ENCODE assay signal across 8 cellular contexts in genomic region chr22:31630331-31631329, GRCh38. TPM values are rescaled to one million over a fixed set of nuclear protein-coding genes. Genes with fewer than 3 reads are reported as not detected.
DNase-seq lines count a peak whose midpoint lies in the region; ATAC-seq, FAIRE-seq and TF ChIP-seq lines count a peak whose summit lies in the region.

No MANE protein-coding gene starts in this region.

- DNase-seq in GM03348 (ENCODE audit: low spot score): peak; percentile 92
- DNase-seq in NCI-H2227 (lab: John Stamatoyannopoulos, UW; ENCODE audit: unreplicated experiment): peak; percentile 72
- peak; percentile 72 for DNase-seq in activated CD4-positive, CD25-positive, alpha-beta regulatory T cell treated with anti-CD3 and anti-CD28 coated beads, Interleukin-2, amount 50 U/mL, for 16 hours (ENCODE audit: low read depth, low spot score)
- DNase-seq in caudate nucleus (lab: John Stamatoyannopoulos, UW): peak in 54 of 61 donors; percentile 31 to 86 (median 68)
- peak; percentile 25 for DNase-seq in keratinocyte (ENCODE audit: low read depth, low spot score)
- DNase-seq in stimulated activated CD4-positive, alpha-beta T cell treated with anti-CD3 and anti-CD28 coated beads, Interleukin-12 subunit alpha, Interleukin-12 subunit beta, amount 100 ng/mL, for 48 hours (ENCODE audit: low read depth in 2 of 3, low spot score in 1 of 3): peak; percentile 75 to 79 (median 78)

- peaks cover 2% of the 10 kb centered on the region for H3K9me1 ChIP-seq in keratinocyte (ENCODE audit: control insufficient read depth, extremely low read depth, insufficient read depth, low read length)

- H3K4me3 ChIP-seq in keratinocyte (ENCODE audit: control insufficient read depth in 2 of 3, extremely low read depth in 1 of 3, insufficient read depth in 2 of 3, low read depth in 1 of 3, low read length in 3 of 3): peak overlapping the region; percentile 53 to 83 (median 83)

- peak overlapping the region; percentile 88 for H3K9ac ChIP-seq in keratinocyte (ENCODE audit: control insufficient read depth, extremely low read depth, insufficient read depth, low read length)

- ATAC-seq in HG02642 (IDR thresholded peaks at IDR 0.05; ENCODE audit: poor library complexity, unreplicated experiment) (peak; percentile 61), GM21447 (IDR thresholded peaks at IDR 0.05; ENCODE audit: unreplicated experiment) (no peak)

- H3K9me3 ChIP-seq in keratinocyte (ENCODE audit: control insufficient read depth, low read depth, low read length): no peaks in the 10 kb centered on the region

- peaks cover 20% of the 10 kb centered on the region for H3K4me1 ChIP-seq in keratinocyte (ENCODE audit: control insufficient read depth, extremely low read depth, insufficient read depth, low read length)

- H3K27me3 ChIP-seq in keratinocyte (ENCODE audit: control insufficient read depth, extremely low read depth, insufficient read depth, low read length): no peaks in the 10 kb centered on the region

- peaks cover 91% of the 10 kb centered on the region for H3K79me2 ChIP-seq in keratinocyte (ENCODE audit: control insufficient read depth, insufficient read depth, low read length)

- no peak for FAIRE-seq in keratinocyte (lab: Jason Lieb, UNC)

- peaks cover 6 to 30% of the 10 kb centered on the region in 2 experiments for H3K36me3 ChIP-seq in keratinocyte (ENCODE audit: control insufficient read depth in 2 of 2, extremely low read depth in 1 of 2, insufficient read depth in 2 of 2, low read length in 2 of 2)

- peak in 1 of 3 experiments; percentile 0 for TF ChIP-seq CTCF in keratinocyte (optimal IDR thresholded peaks at IDR 0.05 in 1 of 3, IDR thresholded peaks at IDR 0.05 in 1 of 3, conservative IDR thresholded peaks at IDR 0.05 in 1 of 3; ENCODE audit: extremely low read depth in 1 of 3, insufficient read depth in 2 of 3, low read length in 3 of 3)

- peak overlapping the region; percentile 52 for H2AFZ ChIP-seq in keratinocyte (ENCODE audit: control insufficient read depth, low read length)

- peak overlapping the region; percentile 68 for H3K4me2 ChIP-seq in keratinocyte (ENCODE audit: control insufficient read depth, extremely low read depth, insufficient read depth, low read depth, low read length)

- H3K27ac ChIP-seq in caudate nucleus (ENCODE audit: low read depth, low read length): peak overlapping the region; percentile 83
- H3K27ac ChIP-seq in keratinocyte (ENCODE audit: control insufficient read depth, insufficient read depth, low read length): peak overlapping the region; percentile 80

- dilution Hi-C loops in keratinocyte (cut with MboI; ENCODE audit: extremely low pct_ligation_motif_present, low sequenced_read_pairs): no loop called here

- H4K20me1 ChIP-seq in keratinocyte (ENCODE audit: control insufficient read depth, extremely low read depth, insufficient read depth, low read length): peaks cover 33% of the 10 kb centered on the region

RNA-seq across cellular contexts. Expression of gene PISD, which starts 31.4 kb away (rescaled TPM):
- polyA plus RNA-seq in keratinocyte: 25.5 to 36.6 TPM (median 26.4 TPM) in 3 replicates
- 13.3 TPM for polyA plus RNA-seq in keratinocyte (2011; ENCODE audit: low read depth)
- polyA plus RNA-seq in keratinocyte (2011; cell fraction: cytosol; rRNA removed): 18.1 and 21.8 TPM in 2 replicates
- 75.7 and 82.6 TPM in 2 replicates for polyA plus RNA-seq in keratinocyte (2011; cell fraction: nucleus; rRNA removed)
- 29.1 and 32.1 TPM in 2 replicates for polyA plus RNA-seq in keratinocyte (2012; ENCODE audit: low replicate concordance)
- polyA minus RNA-seq in keratinocyte: 23.8 to 42.9 TPM (median 34.6 TPM) in 3 replicates
- polyA minus RNA-seq in keratinocyte (2011; cell fraction: cytosol; rRNA and poly(A)+ RNA removed): 36.1 TPM
- polyA minus RNA-seq in keratinocyte (2011; cell fraction: nucleus; rRNA and poly(A)+ RNA removed): 36.1 and 36.8 TPM in 2 replicates

Comparison
In these comparisons a context has a peak if more than half of its experiments do, and no peak if none do; other contexts are left out.
1. DNase-seq: peak in every context shown above with its lines; median percentile 92 in GM03348; 78 in stimulated activated CD4-positive, alpha-beta T cell treated with anti-CD3 and anti-CD28 coated beads, Interleukin-12 subunit alpha, Interleukin-12 subunit beta, amount 100 ng/mL, for 48 hours; 72 in NCI-H2227; 72 in activated CD4-positive, CD25-positive, alpha-beta regulatory T cell treated with anti-CD3 and anti-CD28 coated beads, Interleukin-2, amount 50 U/mL, for 16 hours; 68 in caudate nucleus; 25 in keratinocyte.